ENCODE assay signal across 2 cellular contexts in genomic region chr3:196634224-196634623, GRCh38.
TF ChIP-seq lines count a peak whose summit lies in the region.

No MANE protein-coding gene starts in this region.

TF ChIP-seq in H1, 55 proteins besides CTCF, POLR2A, EP300 and RAD21:
- TF ChIP-seq KDM4A (IDR thresholded peaks at IDR 0.05; ENCODE audit: low read depth, low read length, severe bottlenecking) = no peak
- TF ChIP-seq USF2 (IDR thresholded peaks at IDR 0.05; ENCODE audit: low read length) = no peak
- no peak for TF ChIP-seq GABPA (IDR thresholded peaks at IDR 0.05; ENCODE audit: borderline replicate concordance, insufficient read depth, low read length)
- no peak for TF ChIP-seq SIX5 (IDR thresholded peaks at IDR 0.05; ENCODE audit: low read depth, low read length)
- TF ChIP-seq EZH2 (IDR thresholded peaks at IDR 0.05; ENCODE audit: low read depth, low read length, severe bottlenecking) = no peak
- no peak for TF ChIP-seq CEBPB (IDR thresholded peaks at IDR 0.05; ENCODE audit: low read depth, low read length)
- no peak for TF ChIP-seq SUZ12 (IDR thresholded peaks at IDR 0.05; ENCODE audit: low read length)
- TF ChIP-seq CBX8 (IDR thresholded peaks at IDR 0.05; ENCODE audit: borderline replicate concordance, low read depth, low read length) = no peak
- no peak for TF ChIP-seq RBBP5 (IDR thresholded peaks at IDR 0.05; ENCODE audit: borderline replicate concordance, low read depth, low read length)
- no peak for TF ChIP-seq CHD2 (IDR thresholded peaks at IDR 0.05; ENCODE audit: low read length)
- TF ChIP-seq E2F6 (IDR thresholded peaks at IDR 0.05) = no peak
- no peak for TF ChIP-seq ZNF274 (IDR thresholded peaks at IDR 0.05; ENCODE audit: borderline replicate concordance, extremely low read depth, low read length)
- no peak for TF ChIP-seq POLR2AphosphoS5 (IDR thresholded peaks at IDR 0.05; ENCODE audit: low read depth, low read length)
- TF ChIP-seq CREB1 (IDR thresholded peaks at IDR 0.05) = no peak

TF ChIP-seq in HEK293T, 16 proteins besides CTCF, POLR2A, EP300 and RAD21:
- TF ChIP-seq FOXM1 (IDR thresholded peaks at IDR 0.05; ENCODE audit: borderline replicate concordance) = no peak
- no peak for TF ChIP-seq NFRKB (IDR thresholded peaks at IDR 0.05)
- TF ChIP-seq SUZ12 (IDR thresholded peaks at IDR 0.05) = no peak
- no peak for TF ChIP-seq ARNT (IDR thresholded peaks at IDR 0.05)
- no peak for TF ChIP-seq FOXK2 (IDR thresholded peaks at IDR 0.05)
- TF ChIP-seq CTBP1 (IDR thresholded peaks at IDR 0.05; ENCODE audit: borderline replicate concordance) = no peak
- TF ChIP-seq BHLHE40 (IDR thresholded peaks at IDR 0.05; ENCODE audit: borderline replicate concordance) = no peak
- no peak for TF ChIP-seq FOXA1 (IDR thresholded peaks at IDR 0.05)
- TF ChIP-seq PKNOX1 (IDR thresholded peaks at IDR 0.05) = no peak
- no peak for TF ChIP-seq ELF4 (IDR thresholded peaks at IDR 0.05)
- no peak for TF ChIP-seq ZNF384 (IDR thresholded peaks at IDR 0.05)
- TF ChIP-seq L3MBTL2 (conservative IDR thresholded peaks at IDR 0.05) = no peak
- no peak for TF ChIP-seq SP1 (IDR thresholded peaks at IDR 0.05)
- TF ChIP-seq TARDBP (IDR thresholded peaks at IDR 0.05) = no peak
- TF ChIP-seq HDGF (IDR thresholded peaks at IDR 0.05; ENCODE audit: borderline replicate concordance) = no peak
- TF ChIP-seq LEF1 (IDR thresholded peaks at IDR 0.05; ENCODE audit: borderline replicate concordance) = no peak
